In genomic region chr2:144320491-144320890, GRCh38 we compare ENCODE assay signal across 1 cellular context.
TF ChIP-seq lines count a peak whose summit lies in the region.

No MANE protein-coding gene starts in this region.

TF ChIP-seq in K562, 482 proteins besides CTCF, POLR2A, EP300 and RAD21 (continued from another document):
- TF ChIP-seq NFYB (IDR thresholded peaks at IDR 0.05; ENCODE audit: extremely low read depth, insufficient read length), result no peak
- TF ChIP-seq ZNF140 (CRISPR knock-in tag; IDR thresholded peaks at IDR 0.05), result no peak
- TF ChIP-seq RBBP5 (IDR thresholded peaks at IDR 0.05; ENCODE audit: borderline replicate concordance, insufficient read depth, low read length, poor library complexity, severe bottlenecking), result no peak
- no peak for TF ChIP-seq PTBP1 (IDR thresholded peaks at IDR 0.05; ENCODE audit: low read depth, low read length)
- no peak for TF ChIP-seq IRF2 (CRISPR knock-in tag; IDR thresholded peaks at IDR 0.05)
- no peak for TF ChIP-seq GATAD2B (IDR thresholded peaks at IDR 0.05; ENCODE audit: borderline replicate concordance)
- no peak for TF ChIP-seq MBD2 (IDR thresholded peaks at IDR 0.05; ENCODE audit: borderline replicate concordance, low read depth)
- TF ChIP-seq ZNF511 (CRISPR knock-in tag; IDR thresholded peaks at IDR 0.05), result no peak
